8 cellular contexts compared by ENCODE assay signal in genomic region chr21:26850116-26850643, GRCh38. TPM values are rescaled to one million over a fixed set of nuclear protein-coding genes. Genes with fewer than 3 reads are reported as not detected.
DNase-seq lines count a peak whose midpoint lies in the region; ATAC-seq, FAIRE-seq and TF ChIP-seq lines count a peak whose summit lies in the region.

No MANE protein-coding gene starts in this region.

- no peak overlapping the region for H3K9ac ChIP-seq in fibroblast of lung (ENCODE audit: insufficient read depth, low read length)

- DNase-seq in BE2C (no peak), HEK293T (ENCODE audit: extremely low spot score) (no peak), Peyer's patch (no peak), fibroblast of lung (ENCODE audit: low read depth in 2 of 2) (peak; percentile 29 to 75), small intestine (peak; percentile 33)

- FAIRE-seq in small intestine (lab: Jason Lieb, UNC): peak; percentile 15

- no peaks in the 10 kb centered on the region for H4K20me1 ChIP-seq in fibroblast of lung (ENCODE audit: control insufficient read depth, extremely low read depth, insufficient read depth, low read length)

- H3K36me3 ChIP-seq in BE2C (no peaks in the 10 kb centered on the region), Peyer's patch (no peaks in the 10 kb centered on the region), fibroblast of lung (ENCODE audit: control insufficient read depth, insufficient read depth, low read length) (no peaks in the 10 kb centered on the region), small intestine (ENCODE audit: control insufficient read depth in 2 of 2, insufficient read depth in 2 of 2, low read length in 2 of 2) (no peaks in the 10 kb centered on the region)

- CTCF ChIA-PET in HEK293T (lab: Yijun Ruan, JAX): interaction anchor here (0.6 to 1.8 kb wide), 6 partner anchors 32 to 1169 kb away, joined by 3 to 9 read pairs (median 4); no protein-coding TSS in a partner anchor

- H3K79me2 ChIP-seq in fibroblast of lung (ENCODE audit: control insufficient read depth, insufficient read depth, low read length): no peaks in the 10 kb centered on the region

- no peaks in the 10 kb centered on the region; the same call in 1 of the 2 replicates for H3K4me1 ChIP-seq in BE2C
- H3K4me1 ChIP-seq in Peyer's patch: no peaks in the 10 kb centered on the region
- H3K4me1 ChIP-seq in fibroblast of lung (ENCODE audit: control insufficient read depth, extremely low read depth, insufficient read depth, low read length): no peaks in the 10 kb centered on the region
- no peaks in the 10 kb centered on the region for H3K4me1 ChIP-seq in small intestine (ENCODE audit: control insufficient read depth in 2 of 2, insufficient read depth in 1 of 2, low read depth in 1 of 2, low read length in 1 of 2)

- 14 to 18% (median 17%) methylated on average over 5 of the region's 5 CpGs for WGBS in small intestine, 3 donors

- ATAC-seq in HG03469 (IDR thresholded peaks at IDR 0.05; ENCODE audit: unreplicated experiment): no peak
- no peak for ATAC-seq in GM19023 (IDR thresholded peaks at IDR 0.05; ENCODE audit: unreplicated experiment)
- no peak for ATAC-seq in GM21515 (IDR thresholded peaks at IDR 0.05; ENCODE audit: unreplicated experiment)

- TF ChIP-seq POLR2A in Peyer's patch (IDR thresholded peaks at IDR 0.05): no peak

- H3K4me3 ChIP-seq in BE2C (ENCODE audit: low read depth, low read length): no peak overlapping the region
- no peak overlapping the region for H3K4me3 ChIP-seq in Peyer's patch
- H3K4me3 ChIP-seq in fibroblast of lung (replicated peaks in 1 of 4; ENCODE audit: control extremely low read depth in 1 of 4, insufficient read depth in 1 of 4, low read depth in 3 of 4, low read length in 4 of 4): peak overlapping the region in 1 of 4 experiments; percentile 28
- no peak overlapping the region for H3K4me3 ChIP-seq in small intestine (ENCODE audit: low read depth in 1 of 2, low read length in 2 of 2)

- POLR2A ChIA-PET in HEK293T (lab: Yijun Ruan, JAX): no interaction called here

- H2AFZ ChIP-seq in fibroblast of lung (ENCODE audit: low read length): no peak overlapping the region

- H3K27ac ChIP-seq in Peyer's patch (no peak overlapping the region), fibroblast of lung (ENCODE audit: insufficient read depth, low read length) (no peak overlapping the region), small intestine (ENCODE audit: low read depth in 1 of 2, low read length in 1 of 2) (no peak overlapping the region)

- peak; percentile 65 for TF ChIP-seq CTCF in BE2C (IDR thresholded peaks at IDR 0.05; ENCODE audit: low read depth, low read length)
- peak in 5 of 6 experiments; percentile 43 to 69 (median 58) for TF ChIP-seq CTCF in Peyer's patch (IDR thresholded peaks at IDR 0.05)
- TF ChIP-seq CTCF in fibroblast of lung (conservative IDR thresholded peaks at IDR 0.05 in 1 of 2, IDR thresholded peaks at IDR 0.05 in 1 of 2; ENCODE audit: low read depth in 1 of 2, low read length in 2 of 2): peak; percentile 61 to 70

- H3K4me2 ChIP-seq in fibroblast of lung (ENCODE audit: extremely low read depth, insufficient read depth, low read length): peak overlapping the region; percentile 78

- no peaks in the 10 kb centered on the region for H3K27me3 ChIP-seq in BE2C
- H3K27me3 ChIP-seq in Peyer's patch: no peaks in the 10 kb centered on the region
- no peaks in the 10 kb centered on the region for H3K27me3 ChIP-seq in fibroblast of lung (ENCODE audit: control insufficient read depth, insufficient read depth, low read length)
- H3K27me3 ChIP-seq in small intestine (ENCODE audit: control insufficient read depth in 2 of 2, insufficient read depth in 2 of 2, low read length in 2 of 2): peaks cover 0 to 7% of the 10 kb centered on the region in 2 donors

- no peaks in the 10 kb centered on the region for H3K9me3 ChIP-seq in BE2C
- H3K9me3 ChIP-seq in Peyer's patch: no peaks in the 10 kb centered on the region
- H3K9me3 ChIP-seq in fibroblast of lung (ENCODE audit: control insufficient read depth, insufficient read depth, low read depth, low read length): no peaks in the 10 kb centered on the region
- H3K9me3 ChIP-seq in small intestine (ENCODE audit: control insufficient read depth, low read depth): no peaks in the 10 kb centered on the region

TF ChIP-seq in HEK293T, 16 proteins besides CTCF, POLR2A, EP300 and RAD21:
- 0 out of 2 replicates have a peak, but pooled peaks have one; percentile 4 for TF ChIP-seq ZNF384 (IDR thresholded peaks at IDR 0.05)
- no peak for TF ChIP-seq BHLHE40 (IDR thresholded peaks at IDR 0.05; ENCODE audit: borderline replicate concordance)

RNA-seq across cellular contexts. Expression of gene ADAMTS1, which starts 5.0 kb away (rescaled TPM):
- polyA plus RNA-seq in BE2C (2012; ENCODE audit: insufficient read depth, insufficient read length, low read depth): 12.0 TPM
- total RNA-seq in Peyer's patch: 100 to 1,000 TPM in 1 of 4 donors, 10 to 100 TPM in 3; 11.0 to 150 (median 28.8) TPM
- 186 and 199 TPM in 2 replicates for total RNA-seq in fibroblast of lung
- 200 and 208 TPM in 2 replicates for polyA plus RNA-seq in fibroblast of lung
- 119 and 123 TPM in 2 replicates for polyA plus RNA-seq in fibroblast of lung (2012)
- 886 and 1,145 TPM in 2 replicates for polyA minus RNA-seq in fibroblast of lung (ENCODE audit: low replicate concordance)
- 10 to 100 TPM in 1 of 3 donors, 1 to 10 TPM in 1, under 1 TPM in 1; 0.89 to 94.8 (median 4.1) TPM for polyA plus RNA-seq in small intestine

Comparison
In these comparisons a context has a peak if more than half of its experiments do, and no peak if none do; other contexts are left out.
1. DNase-seq: peak in fibroblast of lung (2 of 2) and small intestine (single experiment); none in BE2C (single experiment), HEK293T (single experiment) and Peyer's patch (0 of 3).
2. Peak in every context shown above with its lines, with median percentiles within 50 percentile points of each other: CTCF ChIP-seq.